In the genomic region with DNA sequence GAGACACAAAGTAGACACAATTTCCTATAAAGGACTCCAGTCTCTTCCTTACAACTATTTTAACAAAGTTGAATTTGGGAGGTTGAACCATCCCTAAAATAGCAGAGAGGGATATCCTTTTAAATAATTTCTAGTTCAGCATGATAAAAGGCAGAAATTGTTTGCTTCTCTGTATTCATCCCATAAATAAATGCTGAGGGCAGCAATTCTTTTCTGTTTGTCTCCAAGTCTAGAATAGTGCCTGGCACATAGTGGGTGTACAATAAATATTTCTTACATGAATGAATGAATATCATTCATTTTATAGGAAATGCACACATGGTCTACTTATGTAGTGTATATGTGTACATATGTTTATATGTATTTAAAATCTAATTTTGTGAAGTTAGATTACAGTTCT, we compare ENCODE assay signal across 1 cellular context.
TF ChIP-seq lines count a peak whose summit lies in the region.

No MANE protein-coding gene starts in this region.

TF ChIP-seq in K562, 482 proteins besides CTCF, POLR2A, EP300 and RAD21:
- TF ChIP-seq ZNF41 (CRISPR knock-in tag; conservative IDR thresholded peaks at IDR 0.05): no peak
- peak; percentile 51; the same call in 1 of the 2 replicates for TF ChIP-seq MAFK (IDR thresholded peaks at IDR 0.05; ENCODE audit: low read length)
- TF ChIP-seq ZNF316 (IDR thresholded peaks at IDR 0.05): peak; percentile 16; the same call in 1 of the 2 replicates
- TF ChIP-seq KLF16 (IDR thresholded peaks at IDR 0.05): no peak
- TF ChIP-seq, protein P1, sequence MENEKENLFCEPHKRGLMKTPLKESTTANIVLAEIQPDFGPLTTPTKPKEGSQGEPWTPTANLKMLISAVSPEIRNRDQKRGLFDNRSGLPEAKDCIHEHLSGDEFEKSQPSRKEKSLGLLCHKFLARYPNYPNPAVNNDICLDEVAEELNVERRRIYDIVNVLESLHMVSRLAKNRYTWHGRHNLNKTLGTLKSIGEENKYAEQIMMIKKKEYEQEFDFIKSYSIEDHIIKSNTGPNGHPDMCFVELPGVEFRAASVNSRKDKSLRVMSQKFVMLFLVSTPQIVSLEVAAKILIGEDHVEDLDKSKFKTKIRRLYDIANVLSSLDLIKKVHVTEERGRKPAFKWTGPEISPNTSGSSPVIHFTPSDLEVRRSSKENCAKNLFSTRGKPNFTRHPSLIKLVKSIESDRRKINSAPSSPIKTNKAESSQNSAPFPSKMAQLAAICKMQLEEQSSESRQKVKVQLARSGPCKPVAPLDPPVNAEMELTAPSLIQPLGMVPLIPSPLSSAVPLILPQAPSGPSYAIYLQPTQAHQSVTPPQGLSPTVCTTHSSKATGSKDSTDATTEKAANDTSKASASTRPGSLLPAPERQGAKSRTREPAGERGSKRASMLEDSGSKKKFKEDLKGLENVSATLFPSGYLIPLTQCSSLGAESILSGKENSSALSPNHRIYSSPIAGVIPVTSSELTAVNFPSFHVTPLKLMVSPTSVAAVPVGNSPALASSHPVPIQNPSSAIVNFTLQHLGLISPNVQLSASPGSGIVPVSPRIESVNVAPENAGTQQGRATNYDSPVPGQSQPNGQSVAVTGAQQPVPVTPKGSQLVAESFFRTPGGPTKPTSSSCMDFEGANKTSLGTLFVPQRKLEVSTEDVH (IDR thresholded peaks at IDR 0.05; ENCODE audit: low read depth, partially characterized antibody): no peak
- TF ChIP-seq MAFG (tag; conservative IDR thresholded peaks at IDR 0.05): 0 out of 2 replicates have a peak, but pooled peaks have one; percentile 13
- no peak for TF ChIP-seq NFIC (IDR thresholded peaks at IDR 0.05)
- TF ChIP-seq PTBP1 (IDR thresholded peaks at IDR 0.05; ENCODE audit: low read depth, low read length): no peak
- TF ChIP-seq ZBTB1 (CRISPR knock-in tag; IDR thresholded peaks at IDR 0.05; ENCODE audit: borderline replicate concordance, low read depth): no peak
- peak; percentile 60; the same call in 1 of the 2 replicates for TF ChIP-seq MAFF (IDR thresholded peaks at IDR 0.05; ENCODE audit: low read length)
